Comparison of ENCODE assay signal across 8 cellular contexts in the genomic region with DNA sequence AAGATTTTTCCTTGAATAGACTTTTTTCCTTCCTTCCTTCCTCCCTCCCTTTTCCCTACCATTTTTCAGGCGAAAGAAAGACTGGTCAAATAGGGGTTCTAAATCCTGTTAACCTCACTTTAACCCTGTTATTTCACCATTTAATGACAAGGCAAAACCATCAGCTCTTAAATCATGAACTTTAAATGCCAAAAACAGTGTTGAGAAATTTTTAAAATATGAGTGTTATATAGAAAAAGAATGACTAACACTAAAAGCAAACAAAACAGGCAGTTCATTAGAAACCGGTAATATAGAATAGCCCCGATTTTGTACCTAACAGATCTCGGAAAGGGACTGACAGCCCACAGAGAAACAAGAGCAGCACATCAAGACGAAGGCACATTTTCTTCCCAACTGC. TPM values are rescaled to one million over a fixed set of nuclear protein-coding genes. Genes with fewer than 3 reads are reported as not detected.
DNase-seq lines count a peak whose midpoint lies in the region; ATAC-seq, FAIRE-seq and TF ChIP-seq lines count a peak whose summit lies in the region.

No MANE protein-coding gene starts in this region.

- BruUV-seq in Panc1 (replicated peaks; lab: Mats Ljungman, UMichigan): no TSS peak

- no peak for ATAC-seq in Right ventricle myocardium superior (ENCODE audit: poor library complexity)
- peak; percentile 15; the same call in 1 of the 2 replicates for ATAC-seq in Panc1
- no peak for ATAC-seq in stimulated activated memory B cell treated with anti-CD40 and anti-IgM and Interleukin-4, amounts not matched to agents 10 μg/mL and 1 μg/mL and 100 μg/mL, for 72 hours

- H3K36me3 ChIP-seq in cardiac muscle cell (no peaks in the 10 kb centered on the region), Panc1 (ENCODE audit: control insufficient read depth, insufficient read depth, low read length) (no peaks in the 10 kb centered on the region; the same call in 1 of the 2 replicates)

- in situ Hi-C loops in Panc1 (cut with HindIII; ENCODE audit: low pct_unique_long_range_greater_than_20kb, low sequenced_read_pairs): no loop called here

- no peaks in the 10 kb centered on the region for H3K9me3 Mint-ChIP-seq in stimulated activated memory B cell treated with anti-CD40 and anti-IgM and Interleukin-4, amounts not matched to agents 10 μg/mL and 1 μg/mL and 100 μg/mL, for 72 hours

- no peaks in the 10 kb centered on the region for H3K27me3 ChIP-seq in cardiac muscle cell
- H3K27me3 ChIP-seq in Panc1 (ENCODE audit: control insufficient read depth, insufficient read depth, low read length): no peaks in the 10 kb centered on the region

- intact Hi-C loops in Right ventricle myocardium superior (cut with DNase I) (no loop called here), Panc1 (cut with micrococcal nuclease; ENCODE audit: unreplicated experiment) (no loop called here)

- H3K4me3 Mint-ChIP-seq in stimulated activated memory B cell treated with anti-CD40 and anti-IgM and Interleukin-4, amounts not matched to agents 10 μg/mL and 1 μg/mL and 100 μg/mL, for 72 hours: peak overlapping the region; percentile 98

- H3K27ac Mint-ChIP-seq in stimulated activated memory B cell treated with anti-CD40 and anti-IgM and Interleukin-4, amounts not matched to agents 10 μg/mL and 1 μg/mL and 100 μg/mL, for 72 hours: peak overlapping the region; percentile 96

- no peaks in the 10 kb centered on the region for H3K36me3 Mint-ChIP-seq in stimulated activated memory B cell treated with anti-CD40 and anti-IgM and Interleukin-4, amounts not matched to agents 10 μg/mL and 1 μg/mL and 100 μg/mL, for 72 hours

- POLR2A ChIA-PET in Panc1 (lab: Charles Lee): no interaction called here

- TF ChIP-seq POLR2A in GM12891 (IDR thresholded peaks at IDR 0.05; ENCODE audit: low read depth, low read length): no peak

- peak overlapping the region; percentile 26 for H3K4me3 ChIP-seq in cardiac muscle cell
- H3K4me3 ChIP-seq in Panc1 (ENCODE audit: low read depth in 2 of 2, low read length in 2 of 2): peak overlapping the region; percentile 8 to 58; a peak in 3 of 4 replicates
- H3K4me3 ChIP-seq in fibroblast of mammary gland (ENCODE audit: control insufficient read depth, low read depth, low read length): peak overlapping the region; percentile 47

- no peaks in the 10 kb centered on the region for H3K9me3 ChIP-seq in cardiac muscle cell (ENCODE audit: low read depth)
- no peaks in the 10 kb centered on the region for H3K9me3 ChIP-seq in Panc1 (ENCODE audit: control insufficient read depth, insufficient read depth, low read depth, low read length)

- H3K4me1 ChIP-seq in cardiac muscle cell (ENCODE audit: low read depth) (peaks cover 25% of the 10 kb centered on the region), Panc1 (ENCODE audit: control insufficient read depth, insufficient read depth, low read length) (peaks cover 8% of the 10 kb centered on the region)

- CTCF ChIA-PET in Panc1 (lab: Charles Lee): interaction anchor here (0.7 kb wide), 1 partner anchor 19 kb away, joined by 4 read pairs; no protein-coding TSS in a partner anchor

- no peak for FAIRE-seq in GM12891 (lab: Jason Lieb, UNC)

- no peak for TF ChIP-seq CTCF in cardiac muscle cell (IDR thresholded peaks at IDR 0.05; ENCODE audit: low read depth, low read length)
- no peak for TF ChIP-seq CTCF in Panc1 (IDR thresholded peaks at IDR 0.05)
- no peak for TF ChIP-seq CTCF in fibroblast of mammary gland (conservative IDR thresholded peaks at IDR 0.05; ENCODE audit: control insufficient read depth, insufficient read depth, low read depth, low read length)

- peak overlapping the region; percentile 90 for H3K27ac ChIP-seq in cardiac muscle cell
- no peak overlapping the region for H3K27ac ChIP-seq in Panc1 (ENCODE audit: low read length)

- no peaks in the 10 kb centered on the region for H3K27me3 Mint-ChIP-seq in stimulated activated memory B cell treated with anti-CD40 and anti-IgM and Interleukin-4, amounts not matched to agents 10 μg/mL and 1 μg/mL and 100 μg/mL, for 72 hours

- peaks cover 61% of the 10 kb centered on the region for H3K4me1 Mint-ChIP-seq in stimulated activated memory B cell treated with anti-CD40 and anti-IgM and Interleukin-4, amounts not matched to agents 10 μg/mL and 1 μg/mL and 100 μg/mL, for 72 hours

- DNase-seq in cardiac muscle cell (ENCODE audit: low read depth in 1 of 2, low spot score in 1 of 2) (peak in 1 of 2 donors; percentile 64), Right ventricle myocardium superior (no peak), Panc1 (ENCODE audit: low read depth, low spot score) (peak; percentile 32), fibroblast of mammary gland (ENCODE audit: low read depth) (peak; percentile 86), GM12891 (ENCODE audit: insufficient read length, low spot score) (no peak)
- no peak for DNase-seq in NK-92 treated with Interleukin-12 subunit alpha and Interleukin-12 subunit beta, amount 100 ng/mL, for 24 hours (lab: John Stamatoyannopoulos, UW)
- DNase-seq in activated effector memory CD4-positive, alpha-beta T cell treated with anti-CD3 and anti-CD28 coated beads, Interleukin-2, amount 50 U/mL, for 16 hours: no peak

TF ChIP-seq in GM12891, 5 proteins besides CTCF, POLR2A, EP300 and RAD21:
- TF ChIP-seq POLR2AphosphoS5 (IDR thresholded peaks at IDR 0.05; ENCODE audit: low read depth, low read length): no peak
- no peak for TF ChIP-seq SPI1 (IDR thresholded peaks at IDR 0.05; ENCODE audit: low read depth, low read length)
- TF ChIP-seq TAF1 (IDR thresholded peaks at IDR 0.05; ENCODE audit: low read depth, low read length): no peak
- no peak for TF ChIP-seq POU2F2 (IDR thresholded peaks at IDR 0.05; ENCODE audit: low read depth, low read length)
- TF ChIP-seq PAX5 (IDR thresholded peaks at IDR 0.05; ENCODE audit: insufficient read depth, low read length, severe bottlenecking): no peak

RNA-seq across cellular contexts. Expression of a gene that starts 57.3 kb away (rescaled TPM):
- total RNA-seq in cardiac muscle cell: 11.3 and 20.0 TPM in 2 replicates
- polyA plus RNA-seq in cardiac muscle cell: 7.9 and 22.2 TPM in 2 replicates
- 17.6 TPM for total RNA-seq in Right ventricle myocardium superior
- 6.7 TPM for total RNA-seq in Panc1 (2021; ENCODE audit: unreplicated experiment)
- polyA plus RNA-seq in Panc1 (2012; ENCODE audit: insufficient read length): 1.3 TPM
- polyA plus RNA-seq in GM12891 (2012; ENCODE audit: low read depth, missing spikeins): 6.6 TPM

Comparison
In these comparisons a context has a peak if more than half of its experiments do, and no peak if none do; other contexts are left out.
1. DNase-seq: peak in Panc1 (single experiment) and fibroblast of mammary gland (single experiment); none in Right ventricle myocardium superior (single experiment), NK-92 treated with Interleukin-12 subunit alpha and Interleukin-12 subunit beta, amount 100 ng/mL, for 24 hours (single experiment), activated effector memory CD4-positive, alpha-beta T cell treated with anti-CD3 and anti-CD28 coated beads, Interleukin-2, amount 50 U/mL, for 16 hours (single experiment) and GM12891 (single experiment).
2. Peak in every context shown above with its lines, with median percentiles within 50 percentile points of each other: H3K4me3 ChIP-seq.